ENCODE assay signal across 9 cellular contexts in genomic region chr11:65781962-65782815, GRCh38. TPM values are rescaled to one million over a fixed set of nuclear protein-coding genes. Genes with fewer than 3 reads are reported as not detected.
DNase-seq lines count a peak whose midpoint lies in the region; ATAC-seq and TF ChIP-seq lines count a peak whose summit lies in the region.
"Had no signal": no experiment of that assay in that cellular context is flagged by ENCODE, and none has a peak within 500 bp of the region (broad histone marks: within the 10 kb centered on the region; RNA-seq: fewer than 3 reads in every experiment).

No MANE protein-coding gene starts in this region.

- H3K4me3 Mint-ChIP-seq in Caco-2 (ENCODE audit: unreplicated experiment) (peak overlapping the region; percentile 91), endodermal cell (peak overlapping the region; percentile 32)

- H3K9ac ChIP-seq in KMS-11, result no peak overlapping the region
- no peak overlapping the region for H3K9ac ChIP-seq in endodermal cell (ENCODE audit: extremely low read depth, low read length, poor library complexity, severe bottlenecking)
- H3K9ac ChIP-seq in parathyroid adenoma, result no peak overlapping the region

- TF ChIP-seq EP300 in stomach (IDR thresholded peaks at IDR 0.05), result no peak

- POLR2A ChIA-PET in Caco-2 (lab: Charles Lee), result no interaction called here

- H3K27me3 ChIP-seq in Caco-2 (replicated peaks; ENCODE audit: control insufficient read depth, insufficient read depth, low read length) (no peaks in the 10 kb centered on the region), KMS-11 (ENCODE audit: insufficient read depth, low read depth) (no peaks in the 10 kb centered on the region; the same call in 1 of the 2 replicates), endodermal cell (ENCODE audit: control insufficient read depth, insufficient read depth, low read length, poor library complexity, severe bottlenecking) (peaks cover 47% of the 10 kb centered on the region), parathyroid adenoma (ENCODE audit: control insufficient read depth, insufficient read depth, low read length) (no peaks in the 10 kb centered on the region), stomach (peaks cover 7 to 25% (median 17%) of the 10 kb centered on the region in 3 donors)

- H3K36me3 ChIP-seq in Caco-2 (ENCODE audit: control insufficient read depth, insufficient read depth, low read length) (no peaks in the 10 kb centered on the region; the same call in 1 of the 2 replicates), KMS-11 (ENCODE audit: insufficient read depth) (no peaks in the 10 kb centered on the region), endodermal cell (ENCODE audit: control insufficient read depth, insufficient read depth, low read length) (peaks cover 22% of the 10 kb centered on the region), parathyroid adenoma (ENCODE audit: control insufficient read depth, insufficient read depth, low read length) (no peaks in the 10 kb centered on the region), stomach (peaks cover 20 to 22% (median 21%) of the 10 kb centered on the region in 4 donors)

- no TSS peak for BruUV-seq in Caco-2 (replicated peaks; lab: Mats Ljungman, UMichigan)

- H3K4me1 Mint-ChIP-seq in Caco-2 (ENCODE audit: low read depth, unreplicated experiment) (peaks cover 14% of the 10 kb centered on the region), endodermal cell (peaks cover 4% of the 10 kb centered on the region)

- CTCF ChIA-PET in Caco-2 (lab: Charles Lee), result interaction anchor here (3.0 kb wide), 1 partner anchor 70 kb away, joined by 18 read pairs; the partner anchor contains the start of gene KAT5

- H3K27ac Mint-ChIP-seq in Caco-2 (ENCODE audit: unreplicated experiment) (no peak overlapping the region), endodermal cell (no peak overlapping the region)

- ATAC-seq in GM19035 (IDR thresholded peaks at IDR 0.05; ENCODE audit: unreplicated experiment), result no peak
- no peak for ATAC-seq in Right ventricle myocardium superior (ENCODE audit: poor library complexity)

- H3K36me3 Mint-ChIP-seq in Caco-2 (ENCODE audit: insufficient read depth, unreplicated experiment), result peaks cover 24% of the 10 kb centered on the region
- peaks cover 10% of the 10 kb centered on the region for H3K36me3 Mint-ChIP-seq in endodermal cell (ENCODE audit: low read depth)

- no peak for TF ChIP-seq POLR2A in stomach (IDR thresholded peaks at IDR 0.05)

- no peaks in the 10 kb centered on the region for H3K9me3 Mint-ChIP-seq in Caco-2 (ENCODE audit: unreplicated experiment)
- no peaks in the 10 kb centered on the region for H3K9me3 Mint-ChIP-seq in endodermal cell

- no peak overlapping the region; the same call in 1 of the 2 replicates for H2AFZ ChIP-seq in KMS-11 (ENCODE audit: low read depth)
- H2AFZ ChIP-seq in parathyroid adenoma, result peak overlapping the region; percentile 73

- peaks cover 3% of the 10 kb centered on the region; the same call in 1 of the 2 replicates for H4K20me1 ChIP-seq in KMS-11 (ENCODE audit: insufficient read depth)

- H3K4me1 ChIP-seq in Caco-2, result peaks cover 27% of the 10 kb centered on the region
- H3K4me1 ChIP-seq in KMS-11 (ENCODE audit: low read depth, poor library complexity, severe bottlenecking), result peaks cover 29% of the 10 kb centered on the region
- no peaks in the 10 kb centered on the region for H3K4me1 ChIP-seq in endodermal cell (ENCODE audit: control insufficient read depth, insufficient read depth, low read length)
- H3K4me1 ChIP-seq in parathyroid adenoma, result peaks cover 4% of the 10 kb centered on the region
- H3K4me1 ChIP-seq in stomach, result peaks cover 34 to 56% (median 51%) of the 10 kb centered on the region in 4 donors

- H3K79me2 ChIP-seq in KMS-11 (ENCODE audit: insufficient read depth, low read depth) (peaks cover 17% of the 10 kb centered on the region; the same call in 1 of the 2 replicates), parathyroid adenoma (no peaks in the 10 kb centered on the region)

- H3K4me3 ChIP-seq in Caco-2 (ENCODE audit: low read depth, low read length) (no peak overlapping the region; the same call in 1 of the 2 replicates), KMS-11 (IDR thresholded peaks at IDR 0.05; ENCODE audit: insufficient read depth, low read depth, low read length) (no peak overlapping the region), endodermal cell (ENCODE audit: low read length) (no peak overlapping the region), parathyroid adenoma (ENCODE audit: low read depth, low read length) (peak overlapping the region; percentile 16), stomach (no peak overlapping the region)

- DNase-seq in Caco-2 (peak in 1 of 2 experiments; percentile 35), endodermal cell (peak; percentile 43), stomach (no peak), Right ventricle myocardium superior (no peak), NCI-H2081 (lab: John Stamatoyannopoulos, UW) (no peak)

- H3K4me2 ChIP-seq in KMS-11, result peak overlapping the region; percentile 50; the same call in 1 of the 2 replicates
- peak overlapping the region; percentile 66 for H3K4me2 ChIP-seq in parathyroid adenoma (ENCODE audit: low read length)

- no peaks in the 10 kb centered on the region for H3K9me3 ChIP-seq in Caco-2
- H3K9me3 ChIP-seq in endodermal cell (ENCODE audit: control insufficient read depth, low read length), result no peaks in the 10 kb centered on the region
- no peaks in the 10 kb centered on the region for H3K9me3 ChIP-seq in parathyroid adenoma (ENCODE audit: control insufficient read depth, low read length)
- H3K9me3 ChIP-seq in stomach, result no peaks in the 10 kb centered on the region

- H3K27ac ChIP-seq in KMS-11 (no peak overlapping the region), endodermal cell (ENCODE audit: low read depth, low read length) (no peak overlapping the region), parathyroid adenoma (peak overlapping the region; percentile 88), stomach (peak overlapping the region in 2 of 5 donors; percentile 89)

- intact Hi-C loops in Caco-2 (cut with micrococcal nuclease; ENCODE audit: unreplicated experiment) (loop anchor here (2.0 kb wide), 2 partner anchors 35 to 69 kb away; partner anchors contain the start of gene KAT5), stomach (cut with DNase I; ENCODE audit: low total_unique reads) (no loop called here), Right ventricle myocardium superior (cut with DNase I) (loop anchor here (5.0 kb wide), 1 partner anchor 35 kb away; no protein-coding TSS in a partner anchor)

- H3K27me3 Mint-ChIP-seq in Caco-2 (ENCODE audit: insufficient read depth, unreplicated experiment) (no peaks in the 10 kb centered on the region), endodermal cell (ENCODE audit: insufficient read depth) (peaks cover 47% of the 10 kb centered on the region)

- TF ChIP-seq CTCF in Caco-2 (IDR thresholded peaks at IDR 0.05; ENCODE audit: insufficient read depth in 1 of 2, low read depth in 1 of 2, low read length in 1 of 2, severe bottlenecking in 1 of 2, unreplicated experiment in 1 of 2) (no peak), KMS-11 (conservative IDR thresholded peaks at IDR 0.05; ENCODE audit: low read depth, low read length) (no peak), endodermal cell (conservative IDR thresholded peaks at IDR 0.05) (no peak), parathyroid adenoma (IDR thresholded peaks at IDR 0.05) (no peak), stomach (IDR thresholded peaks at IDR 0.05) (no peak)

- WGBS in endodermal cell (ENCODE audit: insufficient coverage in 1 of 2, insufficient read length in 1 of 2), 2 experiments, result 96 to 97% methylated on average over 6 to 13 of the region's 13 CpGs
- 85 to 93% (median 88%) methylated on average over 10 to 13 of the region's 13 CpGs for WGBS in stomach, 5 donors

RNA-seq across cellular contexts. Expression of gene AP5B1, which starts 1.4 kb away (rescaled TPM):
- total RNA-seq in Caco-2 (2022) (18.2 and 19.3 TPM in 2 replicates), endodermal cell (10 to 100 TPM; 17.8 to 29.9 TPM), stomach (10 to 100 TPM in 4 of 5 donors, 1 to 10 TPM in 1; 7.3 to 44.9 (median 19.6) TPM), Right ventricle myocardium superior (6.5 TPM)
- polyA plus RNA-seq in endodermal cell (2013, experiment 1 of 2), result 6.1 TPM
- 6.2 TPM for polyA plus RNA-seq in endodermal cell (2013, experiment 2 of 2)
- polyA plus RNA-seq in stomach, result 1 to 10 TPM; 3.6 to 5.1 (median 3.7) TPM

RNA-seq across cellular contexts. Expression of gene OVOL1, which starts 4.7 kb away (rescaled TPM):
- total RNA-seq in Caco-2 (2022) (19.5 and 21.2 TPM in 2 replicates), endodermal cell (1 to 10 TPM; 3.4 to 5.5 TPM), stomach (100 to 1,000 TPM in 1 of 5 donors, 10 to 100 TPM in 1, 1 to 10 TPM in 2, not detected in 1; 1.2 to 120 (median 9.9) TPM), Right ventricle myocardium superior (not detected)
- 1.0 TPM for polyA plus RNA-seq in endodermal cell (2013, experiment 1 of 2)
- polyA plus RNA-seq in endodermal cell (2013, experiment 2 of 2), result 0.75 TPM
- 1 to 10 TPM in 2 of 3 donors, under 1 TPM in 1; 0.92 to 7.8 (median 1.3) TPM for polyA plus RNA-seq in stomach
- total RNA-seq: left cardiac atrium had no signal

RNA-seq across cellular contexts. Expression of gene SNX32, which starts 51.6 kb away (rescaled TPM):
- total RNA-seq in Caco-2 (2022) (not detected in 2 replicates), endodermal cell (1 to 10 TPM; 1.5 to 4.3 TPM), stomach (1 to 10 TPM in 2 of 5 donors, under 1 TPM in 1, not detected in 2; 0.29 to 1.4 (median 1.3) TPM), Right ventricle myocardium superior (not detected)
- 3.7 TPM for polyA plus RNA-seq in endodermal cell (2013, experiment 1 of 2)
- polyA plus RNA-seq in endodermal cell (2013, experiment 2 of 2), result 1.9 TPM
- polyA plus RNA-seq in stomach, result under 1 TPM; 0.25 to 0.90 (median 0.61) TPM
- total RNA-seq: left cardiac atrium had no signal
